Comparison of ENCODE assay signal across 21 cellular contexts in genomic region chr2:69932596-69932922, GRCh38. TPM values are rescaled to one million over a fixed set of nuclear protein-coding genes. Genes with fewer than 3 reads are reported as not detected.
DNase-seq lines count a peak whose midpoint lies in the region; ATAC-seq and TF ChIP-seq lines count a peak whose summit lies in the region.
"Had no signal": no experiment of that assay in that cellular context is flagged by ENCODE, and none has a peak within 500 bp of the region (broad histone marks: within the 10 kb centered on the region; RNA-seq: fewer than 3 reads in every experiment).

No MANE protein-coding gene starts in this region.

- ATAC-seq in activated T-cell treated with anti-CD3 and anti-CD28 coated beads, Interleukin-2, amount 50 U/mL, for 4 hours: peak; percentile 33 to 42
- no peak for ATAC-seq in HG02870 (IDR thresholded peaks at IDR 0.05; ENCODE audit: unreplicated experiment)
- ATAC-seq: activated CD8-positive, alpha-beta memory T cell treated with anti-CD3 and anti-CD28 coated beads, Interleukin-2, amount 10 ng/mL, durations not matched to agents 7 days and 5 days; body of pancreas; right cardiac atrium had no signal

- WGBS in H9 (ENCODE audit: extremely low coverage, insufficient read length, low lambda C conversion rate): no CpG with 5 or more reads among the region's 1 CpG

- no peaks in the 10 kb centered on the region for H3K23me2 ChIP-seq in H9 (ENCODE audit: insufficient read length, low read depth, low read length, poor library complexity, severe bottlenecking)

- no peak overlapping the region for H3K18ac ChIP-seq in H9 (ENCODE audit: insufficient read length, low read depth, low read length)

- H3K27me3 ChIP-seq in neutrophil: no peaks in the 10 kb centered on the region
- no peaks in the 10 kb centered on the region for H3K27me3 ChIP-seq in H9 (ENCODE audit: insufficient read depth, low read length)
- no peaks in the 10 kb centered on the region for H3K27me3 ChIP-seq in MM.1S (replicated peaks; ENCODE audit: insufficient read depth, low read length)
- H3K27me3 ChIP-seq: body of pancreas, SJCRH30, upper lobe of left lung had no signal

- H3K9ac ChIP-seq in H9 (ENCODE audit: extremely low read depth, insufficient read length, low read length): no peak overlapping the region
- H3K9ac ChIP-seq in MM.1S (ENCODE audit: low read length): no peak overlapping the region

- H2BK12ac ChIP-seq in H9 (ENCODE audit: insufficient read length, low read depth, low read length): no peak overlapping the region

- no peak overlapping the region for H4K8ac ChIP-seq in H9 (replicated peaks; ENCODE audit: insufficient read length, low read depth, low read length)

- no peaks in the 10 kb centered on the region for H3K9me3 Mint-ChIP-seq in activated T-cell treated with anti-CD3 and anti-CD28 coated beads, Interleukin-2, amount 50 U/mL, for 4 hours
- no peaks in the 10 kb centered on the region for H3K9me3 Mint-ChIP-seq in H9
- H3K9me3 Mint-ChIP-seq: endodermal cell, nephron progenitor cell had no signal

- H3K36me3 Mint-ChIP-seq in activated T-cell treated with anti-CD3 and anti-CD28 coated beads, Interleukin-2, amount 50 U/mL, for 4 hours (ENCODE audit: insufficient read depth): peaks cover 44% of the 10 kb centered on the region
- H3K36me3 Mint-ChIP-seq in H9 (ENCODE audit: insufficient read depth in 1 of 3, low read depth in 3 of 3): peaks cover 0 to 10% (median 0%) of the 10 kb centered on the region in 3 experiments; a peak in 2 of 7 replicates

- H3K4ac ChIP-seq in H9 (ENCODE audit: low read depth, low read length): no peak overlapping the region

- H3K27ac ChIP-seq in cingulate gyrus (ENCODE audit: low read depth, low read length) (peak overlapping the region; percentile 69), neutrophil (peak overlapping the region; percentile 99), H9 (ENCODE audit: insufficient read length, low read depth, low read length) (no peak overlapping the region), MM.1S (ENCODE audit: low read length) (no peak overlapping the region)
- H3K27ac ChIP-seq: SJCRH30 had no signal

- H3K4me1 ChIP-seq in neutrophil (ENCODE audit: control insufficient read depth in 1 of 2, insufficient read depth in 1 of 2, low read depth in 1 of 2, low read length in 1 of 2) (peaks cover 99 to 100% of the 10 kb centered on the region in 2 experiments), H9 (ENCODE audit: insufficient read depth, low read length) (no peaks in the 10 kb centered on the region), MM.1S (ENCODE audit: low read length) (peaks cover 29% of the 10 kb centered on the region)
- H3K4me1 ChIP-seq: SJCRH30 had no signal

- no peak overlapping the region for H3K4me2 ChIP-seq in H9 (ENCODE audit: insufficient read depth, insufficient read length, low read length)
- H3K4me2 ChIP-seq in MM.1S (ENCODE audit: low read depth, low read length): no peak overlapping the region

- H3K27me3 Mint-ChIP-seq in activated T-cell treated with anti-CD3 and anti-CD28 coated beads, Interleukin-2, amount 50 U/mL, for 4 hours (ENCODE audit: low read depth): no peaks in the 10 kb centered on the region
- no peaks in the 10 kb centered on the region for H3K27me3 Mint-ChIP-seq in H9 (ENCODE audit: low read depth)
- H3K27me3 Mint-ChIP-seq: activated CD8-positive, alpha-beta memory T cell treated with anti-CD3 and anti-CD28 coated beads, Interleukin-2, amount 10 ng/mL, durations not matched to agents 7 days and 5 days; B cell had no signal

- H3K27ac Mint-ChIP-seq in H9: no peak overlapping the region
- H3K27ac Mint-ChIP-seq: B cell had no signal

- H3K4me3 ChIP-seq in neutrophil (ENCODE audit: low read depth in 1 of 2, low read length in 1 of 2) (peak overlapping the region; percentile 32 to 94), MM.1S (ENCODE audit: low read length) (no peak overlapping the region)
- H3K4me3 ChIP-seq: body of pancreas, SJCRH30, upper lobe of left lung had no signal

- no peak overlapping the region for H3T11ph ChIP-seq in H9 (ENCODE audit: low read length)

- H3K14ac ChIP-seq in H9 (ENCODE audit: insufficient read depth, low read length): no peak overlapping the region

- no peak overlapping the region for H2AK5ac ChIP-seq in H9 (ENCODE audit: insufficient read length, low read length)

- H4K20me1 ChIP-seq in H9 (ENCODE audit: control insufficient read depth, insufficient read depth, insufficient read length) (no peaks in the 10 kb centered on the region), MM.1S (ENCODE audit: insufficient read depth, low read length) (no peaks in the 10 kb centered on the region)

- H3K9me2 ChIP-seq in MM.1S (replicated peaks; ENCODE audit: insufficient read depth, low read length): no peaks in the 10 kb centered on the region

- H3K4me3 Mint-ChIP-seq in activated T-cell treated with anti-CD3 and anti-CD28 coated beads, Interleukin-2, amount 50 U/mL, for 4 hours: no peak overlapping the region
- H3K4me3 Mint-ChIP-seq in H9: no peak overlapping the region
- H3K4me3 Mint-ChIP-seq: activated CD8-positive, alpha-beta memory T cell treated with anti-CD3 and anti-CD28 coated beads, Interleukin-2, amount 10 ng/mL, durations not matched to agents 7 days and 5 days; B cell; endodermal cell; nephron progenitor cell had no signal

- H3K79me2 ChIP-seq in H9 (ENCODE audit: insufficient read depth, low read length) (no peaks in the 10 kb centered on the region), MM.1S (ENCODE audit: low read length) (no peaks in the 10 kb centered on the region)

- H3K4me1 Mint-ChIP-seq in activated T-cell treated with anti-CD3 and anti-CD28 coated beads, Interleukin-2, amount 50 U/mL, for 4 hours (ENCODE audit: low read depth): peaks cover 33% of the 10 kb centered on the region
- peaks cover 13 to 19% of the 10 kb centered on the region in 2 experiments for H3K4me1 Mint-ChIP-seq in H9

- H3K9me3 ChIP-seq in neutrophil: peaks cover 4% of the 10 kb centered on the region
- no peaks in the 10 kb centered on the region for H3K9me3 ChIP-seq in H9 (ENCODE audit: control insufficient read depth, low read depth, low read length)
- H3K9me3 ChIP-seq in MM.1S (replicated peaks; ENCODE audit: insufficient read depth, low read length): no peaks in the 10 kb centered on the region
- H3K9me3 ChIP-seq: body of pancreas, Caco-2, SJCRH30, upper lobe of left lung had no signal

- H2BK120ac ChIP-seq in H9 (ENCODE audit: low read depth, low read length, poor library complexity, severe bottlenecking): no peak overlapping the region

- no peak overlapping the region for H2BK5ac ChIP-seq in H9 (ENCODE audit: insufficient read length, low read length)

- H2AFZ ChIP-seq in H9 (ENCODE audit: low read length) (no peak overlapping the region), MM.1S (ENCODE audit: low read length) (no peak overlapping the region)

- TF ChIP-seq CTCF in neutrophil (IDR thresholded peaks at IDR 0.05): no peak
- TF ChIP-seq CTCF in H9 (conservative IDR thresholded peaks at IDR 0.05): no peak
- no peak for TF ChIP-seq CTCF in MM.1S (IDR thresholded peaks at IDR 0.05; ENCODE audit: low read length)

- H3K36me3 ChIP-seq in neutrophil: peaks cover 100% of the 10 kb centered on the region
- no peaks in the 10 kb centered on the region for H3K36me3 ChIP-seq in MM.1S (replicated peaks; ENCODE audit: insufficient read depth, low read length)

- peaks cover 6% of the 10 kb centered on the region; the same call in 1 of the 2 replicates for H3F3A ChIP-seq in MM.1S (ENCODE audit: insufficient read depth, low read length)

- H4K5ac ChIP-seq in H9 (ENCODE audit: insufficient read length, low read depth, low read length): no peak overlapping the region

- H2BK20ac ChIP-seq in H9 (ENCODE audit: low read depth, low read length, poor library complexity, severe bottlenecking): no peak overlapping the region

- no peak overlapping the region for H4K91ac ChIP-seq in H9 (ENCODE audit: insufficient read length, low read depth, low read length)

- DNase-seq in activated T-cell treated with anti-CD3 and anti-CD28 coated beads, Interleukin-2, amount 50 U/mL, for 4 hours: no peak
- DNase-seq in activated T-cell treated with anti-CD3 and anti-CD28 coated beads for 4 hours (no peak), NCI-H1417 treated with DMSO at 0.1 percent for 48 hours (lab: John Stamatoyannopoulos, UW) (no peak), H9 (no peak), MM.1S (no peak)
- DNase-seq: activated CD8-positive, alpha-beta memory T cell treated with anti-CD3 and anti-CD28 coated beads, Interleukin-2, amount 10 ng/mL, durations not matched to agents 7 days and 5 days; activated gamma-delta T cell; body of pancreas; Caco-2; DND-41; endodermal cell; HCEC 1CT; NCI-H526 treated with DMSO at 0.1 percent for 48 hours; nephron progenitor cell; right cardiac atrium; SJCRH30; upper lobe of left lung had no signal

- H3K23ac ChIP-seq in H9 (ENCODE audit: insufficient read length, low read depth, low read length): no peak overlapping the region

- no peaks in the 10 kb centered on the region for H3K79me1 ChIP-seq in H9 (ENCODE audit: insufficient read depth, low read depth, low read length, poor library complexity, severe bottlenecking)

- no peak overlapping the region for H2BK15ac ChIP-seq in H9 (ENCODE audit: low read depth, low read length)

- no peak overlapping the region for H3K56ac ChIP-seq in H9 (ENCODE audit: insufficient read length, low read depth, low read length)

RNA-seq across cellular contexts. Expression of gene MXD1, which starts 17.6 kb away (rescaled TPM):
- 10 to 100 TPM in 2 of 3 donors, 1 to 10 TPM in 1; 9.2 to 12.5 (median 11.8) TPM for total RNA-seq in activated T-cell treated with anti-CD3 and anti-CD28 coated beads, Interleukin-2, amount 50 U/mL, for 4 hours
- 3.7 and 5.5 TPM in 2 replicates for total RNA-seq in H9 (2021)

RNA-seq across cellular contexts. Expression of gene ASPRV1, which starts 28.9 kb away (rescaled TPM):
- under 1 TPM; 0.46 to 0.74 (median 0.54) TPM for total RNA-seq in activated T-cell treated with anti-CD3 and anti-CD28 coated beads, Interleukin-2, amount 50 U/mL, for 4 hours
- total RNA-seq in H9 (2021): 0.57 and 0.64 TPM in 2 replicates

RNA-seq across cellular contexts. Expression of gene SNRNP27, which starts 38.8 kb away (rescaled TPM):
- total RNA-seq in activated T-cell treated with anti-CD3 and anti-CD28 coated beads, Interleukin-2, amount 50 U/mL, for 4 hours: 10 to 100 TPM; 57.4 to 77.1 (median 75.4) TPM
- 47.1 and 53.8 TPM in 2 replicates for total RNA-seq in H9 (2021)

Comparison
In these comparisons a context has a peak if more than half of its experiments do, and no peak if none do; other contexts are left out.
1. H3K27ac ChIP-seq: peak in cingulate gyrus (single experiment) and neutrophil (single experiment); none in H9 (single experiment) and MM.1S (single experiment).